ENCODE assay signal across 11 cellular contexts in the genomic region with DNA sequence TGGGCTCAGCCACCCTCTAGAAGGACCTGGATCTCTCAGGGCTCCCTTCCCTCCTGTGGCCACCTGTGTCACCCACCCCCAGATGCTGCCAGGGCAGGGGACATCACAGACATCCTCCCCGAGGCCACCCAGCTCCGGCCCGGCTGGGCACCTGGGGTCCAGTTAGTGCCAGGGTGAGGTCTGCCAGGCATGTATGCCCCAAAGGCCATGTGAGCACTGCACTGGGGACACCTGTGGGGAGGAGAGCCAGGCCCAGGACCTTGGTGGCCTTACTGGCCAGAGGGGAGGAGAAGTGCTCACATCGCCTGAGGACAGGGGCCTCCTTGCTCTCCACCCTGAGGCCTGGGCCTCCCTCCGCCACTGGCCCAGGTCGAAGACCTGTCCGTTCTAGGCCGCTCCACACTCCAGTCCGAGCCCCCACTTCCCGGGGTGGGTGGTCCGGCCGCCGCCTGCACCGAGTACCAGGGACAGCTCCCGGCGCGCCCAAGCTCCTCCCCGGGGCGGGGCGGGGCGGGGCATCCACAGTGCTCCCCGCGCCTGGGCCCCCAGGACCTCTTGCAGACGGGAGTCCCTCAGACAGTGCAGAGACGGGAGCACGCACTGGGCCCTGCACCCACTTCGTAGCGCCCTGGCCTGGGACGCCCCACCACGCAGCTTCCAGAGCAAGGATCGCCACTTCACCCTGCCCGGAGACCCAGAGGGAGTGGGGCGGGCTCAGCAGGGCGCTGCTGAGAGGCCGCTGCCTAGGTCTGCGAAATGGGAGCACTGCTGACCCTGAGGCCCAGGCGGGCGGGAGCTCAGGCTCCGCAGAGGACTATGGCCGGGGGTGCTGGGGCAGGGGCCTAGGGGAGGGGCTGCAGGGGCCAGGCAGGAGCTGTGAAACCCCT. TPM values are rescaled to one million over a fixed set of nuclear protein-coding genes. Genes with fewer than 3 reads are reported as not detected.
DNase-seq lines count a peak whose midpoint lies in the region; ATAC-seq, FAIRE-seq and TF ChIP-seq lines count a peak whose summit lies in the region.
"Had no signal": no experiment of that assay in that cellular context is flagged by ENCODE, and none has a peak within 500 bp of the region (broad histone marks: within the 10 kb centered on the region; RNA-seq: fewer than 3 reads in every experiment).

No MANE protein-coding gene starts in this region.

- no CpG with 5 or more reads among the region's 40 CpGs for WGBS in A549 (ENCODE audit: missing lambda C conversion rate)
- WGBS in iPS DF 6.9 (ENCODE audit: insufficient coverage, insufficient read length): no CpG with 5 or more reads among the region's 40 CpGs

- H3K27me3 ChIP-seq in RWPE2 (ENCODE audit: insufficient read depth, poor library complexity, severe bottlenecking): no peaks in the 10 kb centered on the region
- no peaks in the 10 kb centered on the region for H3K27me3 ChIP-seq in iPS DF 6.9 (ENCODE audit: control insufficient read depth, insufficient read depth, low read length)

- TF ChIP-seq CTCF in A549 (IDR thresholded peaks at IDR 0.05) (no peak), GM10248 (IDR thresholded peaks at IDR 0.05; ENCODE audit: control extremely low read depth, extremely low read depth, low read depth, missing control alignments) (no peak), RWPE2 (IDR thresholded peaks at IDR 0.05; ENCODE audit: poor library complexity, severe bottlenecking) (no peak), HFFc6 (IDR thresholded peaks at IDR 0.05) (no peak)

- H3K9me3 ChIP-seq in A549 (no peaks in the 10 kb centered on the region), RWPE2 (ENCODE audit: severe bottlenecking) (no peaks in the 10 kb centered on the region), iPS DF 6.9 (ENCODE audit: control insufficient read depth, insufficient read depth, low read length) (no peaks in the 10 kb centered on the region)

- no peaks in the 10 kb centered on the region for H3K9me3 Mint-ChIP-seq in HFFc6

- POLR2A ChIA-PET in A549 (lab: Yijun Ruan, JAX) (no interaction called here), GM10248 (lab: Yijun Ruan, JAX) (interaction anchor here (0.6 kb wide), 2 partner anchors 21 to 42 kb away, joined by 3 to 4 read pairs; no protein-coding TSS in a partner anchor)

- no peak overlapping the region for H3K27ac ChIP-seq in A549
- peak overlapping the region; percentile 65 for H3K27ac ChIP-seq in RWPE2 (ENCODE audit: poor library complexity, severe bottlenecking)
- H3K27ac ChIP-seq in iPS DF 6.9 (ENCODE audit: low read length): no peak overlapping the region

- DNase-seq in A549 (ENCODE audit: low read depth in 1 of 2, low spot score in 1 of 2) (no peak), GM10248 (ENCODE audit: extremely low spot score) (peak; percentile 80), RWPE2 (ENCODE audit: low spot score) (no peak), iPS DF 6.9 (ENCODE audit: low read depth, low spot score) (no peak), NCI-H2029 (lab: John Stamatoyannopoulos, UW) (no peak), HFFc6 (no peak)

- H3K27ac Mint-ChIP-seq in HFFc6: no peak overlapping the region
- H3K27ac Mint-ChIP-seq: activated naive CD8-positive, alpha-beta T cell had no signal

- ATAC-seq in A549 (no peak), RWPE2 (ENCODE audit: low read depth) (0 out of 3 replicates have a peak, but pooled peaks have one; percentile 11), GM21390 (IDR thresholded peaks at IDR 0.05; ENCODE audit: unreplicated experiment) (no peak), GM18909 (IDR thresholded peaks at IDR 0.05; ENCODE audit: poor library complexity, unreplicated experiment) (no peak)

- H3K36me3 ChIP-seq in RWPE2 (ENCODE audit: low read depth): no peaks in the 10 kb centered on the region
- H3K36me3 ChIP-seq in iPS DF 6.9 (ENCODE audit: control insufficient read depth, insufficient read depth, low read length): no peaks in the 10 kb centered on the region

- no peak for TF ChIP-seq EP300 in A549 (IDR thresholded peaks at IDR 0.05)

- no peak overlapping the region for H3K4me3 ChIP-seq in A549
- H3K4me3 ChIP-seq in RWPE2 (ENCODE audit: severe bottlenecking): no peak overlapping the region
- H3K4me3 ChIP-seq in iPS DF 6.9 (ENCODE audit: low read length): peak overlapping the region; percentile 24; the same call in 1 of the 2 replicates

- TF ChIP-seq RAD21 in A549 (conservative IDR thresholded peaks at IDR 0.05 in 1 of 2, IDR thresholded peaks at IDR 0.05 in 1 of 2): no peak

- no peak for TF ChIP-seq POLR2A in A549 (IDR thresholded peaks at IDR 0.05; ENCODE audit: low read length)

- H3K4me1 ChIP-seq in A549: no peaks in the 10 kb centered on the region
- H3K4me1 ChIP-seq in RWPE2 (ENCODE audit: insufficient read depth, poor library complexity, severe bottlenecking): peaks cover 17% of the 10 kb centered on the region
- peaks cover 5% of the 10 kb centered on the region; the same call in 1 of the 2 replicates for H3K4me1 ChIP-seq in iPS DF 6.9 (ENCODE audit: control insufficient read depth, insufficient read depth, low read length)

- no peak overlapping the region for H3K4me3 Mint-ChIP-seq in HFFc6
- H3K4me3 Mint-ChIP-seq: activated naive CD8-positive, alpha-beta T cell had no signal

- no peak for FAIRE-seq in A549 (lab: Jason Lieb, UNC)
- FAIRE-seq: endometrium had no signal

- H3K27me3 Mint-ChIP-seq in HFFc6 (ENCODE audit: insufficient read depth): peaks cover 13% of the 10 kb centered on the region
- H3K27me3 Mint-ChIP-seq: activated naive CD8-positive, alpha-beta T cell had no signal

- CTCF ChIA-PET in A549 (lab: Yijun Ruan, JAX): interaction anchor here (1.7 to 3.9 kb wide), 2 partner anchors 9 to 22 kb away, joined by 4 to 15 read pairs; no protein-coding TSS in a partner anchor
- CTCF ChIA-PET in GM10248 (lab: Yijun Ruan, JAX): interaction anchor here (1.0 to 1.4 kb wide), 2 partner anchors 22 to 23 kb away, joined by 4 read pairs; no protein-coding TSS in a partner anchor

- H3K4me2 ChIP-seq in A549: no peak overlapping the region

- no peaks in the 10 kb centered on the region for H3K36me3 Mint-ChIP-seq in HFFc6 (ENCODE audit: low read depth)
- H3K36me3 Mint-ChIP-seq: activated naive CD8-positive, alpha-beta T cell had no signal

- no peaks in the 10 kb centered on the region for H3K4me1 Mint-ChIP-seq in HFFc6 (ENCODE audit: low read depth)

TF ChIP-seq in A549, 52 proteins besides CTCF, POLR2A, EP300 and RAD21:
- TF ChIP-seq MAZ (IDR thresholded peaks at IDR 0.05; ENCODE audit: borderline replicate concordance, low read depth, low read length) (no peak), REST (IDR thresholded peaks at IDR 0.05) (peak; percentile 25; the same call in 1 of the 2 replicates)

RNA-seq across cellular contexts. Expression of gene CCDC27, which starts 34.3 kb away (rescaled TPM):
- not detected in 2 replicates for polyA plus RNA-seq in A549 (2011; rRNA removed)
- not detected in 2 replicates for polyA plus RNA-seq in A549 (2012; cell fraction: cytosol; rRNA removed)
- 0.02 TPM in 1 of 2 replicates, not detected in the other for polyA plus RNA-seq in A549 (2012; cell fraction: nucleus; rRNA removed)
- not detected in 3 replicates for polyA plus RNA-seq in A549 (2017; fragmentation: RNase III; extraction: RNeasy Plus Mini Kit Qiagen cat#74134 plus additional on column Dnase treatment)
- polyA minus RNA-seq in A549 (2011; rRNA and poly(A)+ RNA removed): not detected in 2 replicates
- not detected for total RNA-seq in HFFc6 (2021; fragmentation: NEBNext Ultra II Directional; extraction: Animal tissue kit (Norgen Biotek cat#: 25700))
- total RNA-seq: kidney epithelial cell had no signal

RNA-seq across cellular contexts. Expression of gene SMIM1, which starts 54.6 kb away (rescaled TPM):
- polyA plus RNA-seq in A549 (2011; rRNA removed) (0.67 and 0.74 TPM in 2 replicates), A549 (2017; fragmentation: RNase III; extraction: RNeasy Plus Mini Kit Qiagen cat#74134 plus additional on column Dnase treatment) (0.80 to 1.3 TPM (median 1.1 TPM) in 3 replicates)
- 0.86 and 1.8 TPM in 2 replicates for polyA plus RNA-seq in A549 (2012; cell fraction: cytosol; rRNA removed)
- polyA plus RNA-seq in A549 (2012; cell fraction: nucleus; rRNA removed): 1.4 TPM in 1 of 2 replicates, not detected in the other
- 0.74 and 1.2 TPM in 2 replicates for polyA minus RNA-seq in A549 (2011; rRNA and poly(A)+ RNA removed)
- total RNA-seq in HFFc6 (2021; fragmentation: NEBNext Ultra II Directional; extraction: Animal tissue kit (Norgen Biotek cat#: 25700)): 1 to 10 TPM in 4 of 6 experiments, under 1 TPM in 2; 0.38 to 3.4 (median 1.6) TPM
- total RNA-seq: kidney epithelial cell had no signal
